In genomic region chr2:111618953-111619902, GRCh38 we compare ENCODE assay signal across 10 cellular contexts.
A peak's percentile ranks its signal among the peaks of the same experiment; 100 is the strongest.
DNase-seq lines count a peak whose midpoint lies in the region; ATAC-seq and TF ChIP-seq lines count a peak whose summit lies in the region.
"Had no signal": no experiment of that assay in that cellular context is flagged by ENCODE, and none has a peak within 500 bp of the region (broad histone marks: within the 10 kb centered on the region; RNA-seq: fewer than 3 reads in every experiment).

No MANE protein-coding gene starts in this region.

- H3K27me3 ChIP-seq in GM06990 (replicated peaks; ENCODE audit: control insufficient read depth, insufficient read depth, low read length) (no peaks in the 10 kb centered on the region; the same call in 1 of the 2 replicates), OCI-LY3 (ENCODE audit: low read depth, low read length) (no peaks in the 10 kb centered on the region; the same call in 1 of the 2 replicates), neural progenitor cell (no peaks in the 10 kb centered on the region)

- peak; percentile 14 for TF ChIP-seq CTCF in GM06990 (IDR thresholded peaks at IDR 0.05; ENCODE audit: insufficient read depth, low read length, poor library complexity, severe bottlenecking)
- TF ChIP-seq CTCF in OCI-LY3 (IDR thresholded peaks at IDR 0.05; ENCODE audit: low read depth, low read length), result peak; percentile 38
- peak; percentile 34 for TF ChIP-seq CTCF in neural progenitor cell (IDR thresholded peaks at IDR 0.05)

- H3K4me3 Mint-ChIP-seq in neural progenitor cell, result no peak overlapping the region
- H3K4me3 Mint-ChIP-seq in activated T-helper 2 cell treated with anti-CD3 and anti-CD28 coated beads, Interferon-gamma antibody, Interleukin-2, Interleukin-4, amounts not matched to agents 10 μg/mL and 5 μg/mL and 100 μg/mL, durations not matched to agents 14 hours and 24 hours and 36 hours (ENCODE audit: low read depth), result no peak overlapping the region
- H3K4me3 Mint-ChIP-seq: activated naive CD4-positive, alpha-beta T cell treated with anti-CD3 and anti-CD28 coated beads for 36 hours had no signal

- H3K36me3 ChIP-seq in GM06990 (ENCODE audit: control insufficient read depth, insufficient read depth, low read length) (no peaks in the 10 kb centered on the region), OCI-LY3 (replicated peaks; ENCODE audit: low read depth, low read length) (no peaks in the 10 kb centered on the region), neural progenitor cell (no peaks in the 10 kb centered on the region)

- peaks cover 8% of the 10 kb centered on the region for H3K27me3 Mint-ChIP-seq in neural progenitor cell (ENCODE audit: insufficient read depth, low read depth)
- peaks cover 43% of the 10 kb centered on the region for H3K27me3 Mint-ChIP-seq in activated T-helper 2 cell treated with anti-CD3 and anti-CD28 coated beads, Interferon-gamma antibody, Interleukin-2, Interleukin-4, amounts not matched to agents 10 μg/mL and 5 μg/mL and 100 μg/mL, durations not matched to agents 14 hours and 24 hours and 36 hours (ENCODE audit: low read depth)

- DNase-seq in GM06990 (ENCODE audit: extremely low read depth, insufficient read length), result no peak
- no peak for DNase-seq in epithelial cell of prostate (ENCODE audit: low read depth, low spot score)
- DNase-seq in neural progenitor cell (ENCODE audit: low spot score), result peak; percentile 17
- no peak for DNase-seq in HuH-7.5 (ENCODE audit: low spot score)
- DNase-seq in 8988T, result no peak
- no peak for DNase-seq in activated T-helper 2 cell treated with anti-CD3 and anti-CD28 coated beads, Interferon-gamma antibody, Interleukin-2, Interleukin-4, amounts not matched to agents 10 μg/mL and 5 μg/mL and 100 μg/mL, durations not matched to agents 14 hours and 24 hours and 36 hours (ENCODE audit: low spot score)
- DNase-seq: activated naive CD4-positive, alpha-beta T cell treated with anti-CD3 and anti-CD28 coated beads for 36 hours; NCI-H1930 had no signal

- intact Hi-C loops in activated T-helper 2 cell treated with anti-CD3 and anti-CD28 coated beads, Interferon-gamma antibody, Interleukin-2, Interleukin-4, amounts not matched to agents 10 μg/mL and 5 μg/mL and 100 μg/mL, durations not matched to agents 14 hours and 24 hours and 36 hours (cut with micrococcal nuclease), result no loop called here

- H3K36me3 Mint-ChIP-seq in neural progenitor cell, result no peaks in the 10 kb centered on the region
- no peaks in the 10 kb centered on the region for H3K36me3 Mint-ChIP-seq in activated T-helper 2 cell treated with anti-CD3 and anti-CD28 coated beads, Interferon-gamma antibody, Interleukin-2, Interleukin-4, amounts not matched to agents 10 μg/mL and 5 μg/mL and 100 μg/mL, durations not matched to agents 14 hours and 24 hours and 36 hours (ENCODE audit: low read depth)

- no peak overlapping the region for H3K9ac ChIP-seq in OCI-LY3 (ENCODE audit: low read length)
- no peak overlapping the region for H3K9ac ChIP-seq in neural progenitor cell

- H3K4me1 ChIP-seq in OCI-LY3 (ENCODE audit: low read length) (no peaks in the 10 kb centered on the region), neural progenitor cell (no peaks in the 10 kb centered on the region)

- peaks cover 14% of the 10 kb centered on the region for H3K4me1 Mint-ChIP-seq in neural progenitor cell
- peaks cover 9% of the 10 kb centered on the region for H3K4me1 Mint-ChIP-seq in activated T-helper 2 cell treated with anti-CD3 and anti-CD28 coated beads, Interferon-gamma antibody, Interleukin-2, Interleukin-4, amounts not matched to agents 10 μg/mL and 5 μg/mL and 100 μg/mL, durations not matched to agents 14 hours and 24 hours and 36 hours (ENCODE audit: low read depth)

- H3K4me2 ChIP-seq in OCI-LY3 (ENCODE audit: low read length) (no peak overlapping the region), neural progenitor cell (no peak overlapping the region)

- H3K27ac ChIP-seq in OCI-LY3 (ENCODE audit: low read length) (no peak overlapping the region), epithelial cell of prostate (peak overlapping the region; percentile 25), neural progenitor cell (no peak overlapping the region)

- no peaks in the 10 kb centered on the region for H3K9me3 Mint-ChIP-seq in neural progenitor cell
- H3K9me3 Mint-ChIP-seq in activated T-helper 2 cell treated with anti-CD3 and anti-CD28 coated beads, Interferon-gamma antibody, Interleukin-2, Interleukin-4, amounts not matched to agents 10 μg/mL and 5 μg/mL and 100 μg/mL, durations not matched to agents 14 hours and 24 hours and 36 hours, result no peaks in the 10 kb centered on the region
- H3K9me3 Mint-ChIP-seq: activated naive CD4-positive, alpha-beta T cell treated with anti-CD3 and anti-CD28 coated beads for 36 hours had no signal

- no peak for ATAC-seq in HG03108 (IDR thresholded peaks at IDR 0.05; ENCODE audit: unreplicated experiment)

- H3K4me3 ChIP-seq in GM06990 (replicated peaks; ENCODE audit: low read depth, low read length) (no peak overlapping the region), OCI-LY3 (ENCODE audit: low read length) (no peak overlapping the region), neural progenitor cell (no peak overlapping the region)

- H3K9me3 ChIP-seq in OCI-LY3 (ENCODE audit: insufficient read depth, low read length) (no peaks in the 10 kb centered on the region), neural progenitor cell (ENCODE audit: low read depth) (no peaks in the 10 kb centered on the region)

- H3K27ac Mint-ChIP-seq in neural progenitor cell, result no peak overlapping the region
- no peak overlapping the region for H3K27ac Mint-ChIP-seq in activated T-helper 2 cell treated with anti-CD3 and anti-CD28 coated beads, Interferon-gamma antibody, Interleukin-2, Interleukin-4, amounts not matched to agents 10 μg/mL and 5 μg/mL and 100 μg/mL, durations not matched to agents 14 hours and 24 hours and 36 hours
- H3K27ac Mint-ChIP-seq: activated naive CD4-positive, alpha-beta T cell treated with anti-CD3 and anti-CD28 coated beads for 36 hours had no signal

- H2AFZ ChIP-seq in OCI-LY3 (ENCODE audit: low read depth, low read length) (no peak overlapping the region), neural progenitor cell (replicated peaks) (no peak overlapping the region)

- no peaks in the 10 kb centered on the region for H3F3A ChIP-seq in neural progenitor cell (ENCODE audit: low read depth)

- no peaks in the 10 kb centered on the region for H3K79me2 ChIP-seq in OCI-LY3 (ENCODE audit: low read length)
- H3K79me2 ChIP-seq in neural progenitor cell (ENCODE audit: low read depth), result no peaks in the 10 kb centered on the region

- H4K20me1 ChIP-seq in OCI-LY3 (ENCODE audit: insufficient read depth, low read length), result no peaks in the 10 kb centered on the region
- no peaks in the 10 kb centered on the region for H4K20me1 ChIP-seq in neural progenitor cell (ENCODE audit: low read depth)
